Comparison of ENCODE assay signal across 1 cellular context in genomic region chr7:100673942-100674431, GRCh38.
TF ChIP-seq lines count a peak whose summit lies in the region.

No MANE protein-coding gene starts in this region.

TF ChIP-seq in HEK293, 187 proteins besides CTCF, POLR2A, EP300 and RAD21 (continued from another document):
- TF ChIP-seq ZBTB11 (tag by site-specific recombination; conservative IDR thresholded peaks at IDR 0.05; ENCODE audit: low read depth) (peak; percentile 34), ZNF776 (tag by site-specific recombination; IDR thresholded peaks at IDR 0.05; ENCODE audit: borderline replicate concordance) (no peak), EGR2 (tag by site-specific recombination; IDR thresholded peaks at IDR 0.05; ENCODE audit: low read depth) (no peak)
